Comparison of ENCODE assay signal across 10 cellular contexts in the genomic region with DNA sequence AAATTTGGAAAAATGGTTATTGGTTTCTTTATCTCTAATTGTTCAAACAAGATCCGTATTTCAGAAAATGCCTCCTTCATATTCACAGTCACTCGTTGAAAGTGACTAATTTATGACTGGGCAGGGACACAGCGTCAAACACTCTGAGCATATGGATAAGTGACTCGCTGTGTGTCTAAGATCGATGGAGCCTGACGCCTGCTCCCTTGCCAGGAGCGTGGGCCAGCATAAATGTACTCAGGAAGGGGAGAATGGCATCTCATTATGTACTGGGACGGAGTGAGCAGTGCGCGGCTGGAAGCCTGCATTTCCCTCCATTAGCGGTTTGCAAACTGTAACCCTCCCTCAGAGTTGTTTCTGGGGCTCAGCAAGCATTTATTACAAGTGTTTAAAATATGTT.
DNase-seq lines count a peak whose midpoint lies in the region; ATAC-seq and TF ChIP-seq lines count a peak whose summit lies in the region.
"Had no signal": no experiment of that assay in that cellular context is flagged by ENCODE, and none has a peak within 500 bp of the region (broad histone marks: within the 10 kb centered on the region; RNA-seq: fewer than 3 reads in every experiment).

No MANE protein-coding gene starts in this region.

- peak overlapping the region; percentile 83 for H2AFZ ChIP-seq in fibroblast of lung (ENCODE audit: low read length)

- no peak overlapping the region for H3K4me3 ChIP-seq in fibroblast of lung (replicated peaks in 1 of 4; ENCODE audit: control extremely low read depth in 1 of 4, insufficient read depth in 1 of 4, low read depth in 3 of 4, low read length in 4 of 4)
- H3K4me3 ChIP-seq: pancreas had no signal

- TF ChIP-seq CTCF in fibroblast of lung (conservative IDR thresholded peaks at IDR 0.05 in 1 of 2, IDR thresholded peaks at IDR 0.05 in 1 of 2; ENCODE audit: low read depth in 1 of 2, low read length in 2 of 2) = no peak

- no peaks in the 10 kb centered on the region for H3K79me2 ChIP-seq in fibroblast of lung (ENCODE audit: control insufficient read depth, insufficient read depth, low read length)

- H3K4me1 ChIP-seq in fibroblast of lung (ENCODE audit: control insufficient read depth, extremely low read depth, insufficient read depth, low read length) = peaks cover 3% of the 10 kb centered on the region

- no peaks in the 10 kb centered on the region for H3K36me3 ChIP-seq in fibroblast of lung (ENCODE audit: control insufficient read depth, insufficient read depth, low read length)
- H3K36me3 ChIP-seq: pancreas had no signal

- no peaks in the 10 kb centered on the region for H3K9me3 ChIP-seq in fibroblast of lung (ENCODE audit: control insufficient read depth, insufficient read depth, low read depth, low read length)
- H3K9me3 ChIP-seq: pancreas had no signal

- H4K20me1 ChIP-seq in fibroblast of lung (ENCODE audit: control insufficient read depth, extremely low read depth, insufficient read depth, low read length) = no peaks in the 10 kb centered on the region

- H3K4me2 ChIP-seq in fibroblast of lung (ENCODE audit: extremely low read depth, insufficient read depth, low read length) = peak overlapping the region; percentile 76

- peak; percentile 20 for DNase-seq in AG08396 (ENCODE audit: low spot score)
- DNase-seq in M059J (ENCODE audit: low read depth) = peak; percentile 45
- peak; percentile 98 for DNase-seq in NCI-H69 (lab: John Stamatoyannopoulos, UW)
- DNase-seq in fibroblast of lung (ENCODE audit: low read depth in 2 of 2) = peak; percentile 38 to 72
- no peak for DNase-seq in NCI-H2196 (lab: John Stamatoyannopoulos, UW; ENCODE audit: unreplicated experiment)
- DNase-seq: pancreas had no signal

- H3K27me3 ChIP-seq in fibroblast of lung (ENCODE audit: control insufficient read depth, insufficient read depth, low read length) = no peaks in the 10 kb centered on the region
- H3K27me3 ChIP-seq: pancreas had no signal

- H3K27ac ChIP-seq in fibroblast of lung (ENCODE audit: insufficient read depth, low read length) = no peak overlapping the region
- H3K27ac ChIP-seq: pancreas had no signal

- ATAC-seq in GM21717 (IDR thresholded peaks at IDR 0.05; ENCODE audit: unreplicated experiment) (no peak), GM19452 (IDR thresholded peaks at IDR 0.05; ENCODE audit: unreplicated experiment) (no peak), HG02852 (IDR thresholded peaks at IDR 0.05; ENCODE audit: unreplicated experiment) (no peak)
- ATAC-seq: activated T-helper 17 cell treated with anti-CD3 and anti-CD28 coated beads, Interleukin-2, amount 50 U/mL, for 72 hours; pancreas had no signal

- no peak overlapping the region for H3K9ac ChIP-seq in fibroblast of lung (ENCODE audit: insufficient read depth, low read length)
